1 cellular context compared by ENCODE assay signal in the genomic region with DNA sequence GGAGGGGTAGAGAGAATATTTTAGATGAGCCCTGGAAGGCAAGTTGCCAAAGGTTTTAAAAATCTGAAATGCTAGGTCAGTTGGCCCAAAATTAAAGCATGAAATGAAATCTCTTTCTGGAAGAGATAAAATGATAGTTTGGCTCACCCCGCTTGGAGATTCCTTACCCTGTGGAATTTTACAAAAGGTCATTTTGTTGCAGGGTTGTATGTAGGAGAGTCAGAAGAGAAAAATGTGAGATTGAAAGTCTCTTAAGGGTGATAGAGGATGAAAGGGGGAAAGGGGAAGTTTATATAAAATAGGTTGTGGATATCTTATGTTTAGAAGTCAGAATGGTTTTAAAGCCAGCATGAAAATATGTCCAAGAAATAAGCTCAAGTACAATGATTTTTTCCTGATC.
TF ChIP-seq lines count a peak whose summit lies in the region.

No MANE protein-coding gene starts in this region.

TF ChIP-seq in SK-N-SH, 30 proteins besides CTCF, POLR2A, EP300 and RAD21 (continued from another document):
- TF ChIP-seq MAX (IDR thresholded peaks at IDR 0.05; ENCODE audit: low read depth) (no peak), TEAD4 (IDR thresholded peaks at IDR 0.05; ENCODE audit: borderline replicate concordance, insufficient read depth) (peak; percentile 24; the same call in 1 of the 2 replicates), NFIC (IDR thresholded peaks at IDR 0.05; ENCODE audit: borderline replicate concordance) (0 out of 2 replicates have a peak, but pooled peaks have one; percentile 17), POLR2AphosphoS5 (IDR thresholded peaks at IDR 0.05; ENCODE audit: low read depth, low read length) (no peak), FOSL2 (IDR thresholded peaks at IDR 0.05; ENCODE audit: borderline replicate concordance, low read depth) (peak; percentile 9; the same call in 1 of the 2 replicates), EZH2phosphoT487 (IDR thresholded peaks at IDR 0.05; ENCODE audit: borderline replicate concordance, low read depth) (no peak), USF2 (IDR thresholded peaks at IDR 0.05; ENCODE audit: borderline replicate concordance, low read depth, low read length) (no peak)
- TF ChIP-seq, protein P1, sequence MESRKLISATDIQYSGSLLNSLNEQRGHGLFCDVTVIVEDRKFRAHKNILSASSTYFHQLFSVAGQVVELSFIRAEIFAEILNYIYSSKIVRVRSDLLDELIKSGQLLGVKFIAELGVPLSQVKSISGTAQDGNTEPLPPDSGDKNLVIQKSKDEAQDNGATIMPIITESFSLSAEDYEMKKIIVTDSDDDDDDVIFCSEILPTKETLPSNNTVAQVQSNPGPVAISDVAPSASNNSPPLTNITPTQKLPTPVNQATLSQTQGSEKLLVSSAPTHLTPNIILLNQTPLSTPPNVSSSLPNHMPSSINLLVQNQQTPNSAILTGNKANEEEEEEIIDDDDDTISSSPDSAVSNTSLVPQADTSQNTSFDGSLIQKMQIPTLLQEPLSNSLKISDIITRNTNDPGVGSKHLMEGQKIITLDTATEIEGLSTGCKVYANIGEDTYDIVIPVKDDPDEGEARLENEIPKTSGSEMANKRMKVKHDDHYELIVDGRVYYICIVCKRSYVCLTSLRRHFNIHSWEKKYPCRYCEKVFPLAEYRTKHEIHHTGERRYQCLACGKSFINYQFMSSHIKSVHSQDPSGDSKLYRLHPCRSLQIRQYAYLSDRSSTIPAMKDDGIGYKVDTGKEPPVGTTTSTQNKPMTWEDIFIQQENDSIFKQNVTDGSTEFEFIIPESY (IDR thresholded peaks at IDR 0.05; ENCODE audit: borderline replicate concordance, low read depth) = no peak
